Comparison of ENCODE assay signal across 1 cellular context in genomic region chr3:14473411-14473891, GRCh38.
TF ChIP-seq lines count a peak whose summit lies in the region.

No MANE protein-coding gene starts in this region.

TF ChIP-seq in SK-N-SH, 30 proteins besides CTCF, POLR2A, EP300 and RAD21 (continued from another document):
- TF ChIP-seq IRF3 (IDR thresholded peaks at IDR 0.05; ENCODE audit: low read depth, low read length), result no peak
- TF ChIP-seq POLR2AphosphoS5 (IDR thresholded peaks at IDR 0.05; ENCODE audit: low read depth, low read length), result no peak
- TF ChIP-seq NFIC (IDR thresholded peaks at IDR 0.05; ENCODE audit: borderline replicate concordance), result no peak
- no peak for TF ChIP-seq TAF1 (IDR thresholded peaks at IDR 0.05; ENCODE audit: borderline replicate concordance, low read depth, low read length)
- TF ChIP-seq RXRA (IDR thresholded peaks at IDR 0.05; ENCODE audit: borderline replicate concordance, low read depth), result no peak
- no peak for TF ChIP-seq ELF1 (IDR thresholded peaks at IDR 0.05)
- no peak for TF ChIP-seq FOXJ3 (CRISPR knock-in tag; IDR thresholded peaks at IDR 0.05)
- no peak for TF ChIP-seq PBX3 (IDR thresholded peaks at IDR 0.05)
- no peak for TF ChIP-seq SIN3A (IDR thresholded peaks at IDR 0.05; ENCODE audit: borderline replicate concordance, low read depth, low read length)
- TF ChIP-seq USF1 (IDR thresholded peaks at IDR 0.05; ENCODE audit: borderline replicate concordance, low read depth), result no peak
- no peak for TF ChIP-seq RFX5 (IDR thresholded peaks at IDR 0.05; ENCODE audit: low read length)
- no peak for TF ChIP-seq EZH2phosphoT487 (IDR thresholded peaks at IDR 0.05; ENCODE audit: borderline replicate concordance, low read depth)
- no peak for TF ChIP-seq MXI1 (IDR thresholded peaks at IDR 0.05; ENCODE audit: low read depth, low read length)
- TF ChIP-seq RCOR1 (IDR thresholded peaks at IDR 0.05; ENCODE audit: low read length), result no peak
TF ChIP-seq in SK-N-SH: peak in this region for 0.
